Comparison of ENCODE assay signal across 10 cellular contexts in the genomic region with DNA sequence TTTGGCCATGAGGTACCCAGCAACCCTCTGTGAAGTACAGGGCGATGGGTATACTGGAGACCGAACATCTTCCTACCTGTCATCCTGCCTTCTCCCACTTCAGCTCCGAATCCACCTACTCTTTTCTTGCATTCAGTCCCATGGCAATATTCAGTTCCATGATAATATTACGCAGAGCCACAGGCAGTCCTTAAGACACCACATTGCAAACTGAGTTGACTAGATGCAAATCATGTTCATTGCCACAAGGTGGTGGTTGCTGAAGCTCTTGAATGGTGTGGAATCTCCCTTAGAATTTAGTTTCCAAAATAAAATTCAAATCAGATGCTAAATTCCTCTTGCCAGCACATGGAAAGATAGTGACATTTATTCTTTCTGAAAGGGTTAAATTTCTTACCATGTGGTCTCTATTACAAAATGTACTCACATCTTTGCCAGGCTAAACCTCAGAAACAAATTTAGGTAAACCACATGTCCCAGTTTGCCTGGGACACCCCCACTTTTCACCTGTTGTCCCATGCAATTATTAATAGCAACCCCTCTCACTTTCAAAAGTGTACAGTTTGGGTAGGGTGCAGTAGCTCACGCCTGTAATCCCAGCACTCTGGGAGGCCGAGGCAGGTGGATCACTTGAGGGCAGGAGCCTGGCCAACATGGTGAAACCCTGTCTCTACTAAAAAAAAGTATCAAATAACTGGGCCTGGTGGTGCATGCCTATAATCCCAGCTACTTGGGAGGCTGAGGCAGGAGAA. TPM values are rescaled to one million over a fixed set of nuclear protein-coding genes. Genes with fewer than 3 reads are reported as not detected.
A peak's percentile ranks its signal among the peaks of the same experiment; 100 is the strongest.
DNase-seq lines count a peak whose midpoint lies in the region; ATAC-seq, FAIRE-seq and TF ChIP-seq lines count a peak whose summit lies in the region.
"Had no signal": no experiment of that assay in that cellular context is flagged by ENCODE, and none has a peak within 500 bp of the region (broad histone marks: within the 10 kb centered on the region; RNA-seq: fewer than 3 reads in every experiment).

No MANE protein-coding gene starts in this region.

- no peak overlapping the region for H4K8ac ChIP-seq in IMR-90 (ENCODE audit: low read depth in 2 of 2, low read length in 2 of 2)

- no peak; the same call in 1 of the 2 replicates for TF ChIP-seq RAD21 in IMR-90 (IDR thresholded peaks at IDR 0.05; ENCODE audit: low read length)
- TF ChIP-seq RAD21 in neural cell (conservative IDR thresholded peaks at IDR 0.05) = no peak

- dilution Hi-C loops in IMR-90 (cut with HindIII; ENCODE audit: low sequenced_read_pairs, unreplicated experiment) = no loop called here

- no peak for TF ChIP-seq EP300 in neural cell (conservative IDR thresholded peaks at IDR 0.05; ENCODE audit: poor library complexity, severe bottlenecking)

- H2AK9ac ChIP-seq in IMR-90 (replicated peaks; ENCODE audit: low read depth, low read length, poor library complexity) = no peak overlapping the region

- H3K27me3 ChIP-seq in IMR-90 (ENCODE audit: control insufficient read depth, insufficient read depth, low read length) (peaks cover 13% of the 10 kb centered on the region), bronchial epithelial cell (ENCODE audit: control insufficient read depth, insufficient read depth, low read length) (no peaks in the 10 kb centered on the region), neural cell (ENCODE audit: insufficient read depth, low read depth, low read length) (no peaks in the 10 kb centered on the region)
- H3K27me3 ChIP-seq: suprapubic skin had no signal

- no peak overlapping the region for H2BK5ac ChIP-seq in IMR-90 (ENCODE audit: low read depth, low read length, poor library complexity, severe bottlenecking)

- H3K4me1 ChIP-seq in IMR-90 (ENCODE audit: control insufficient read depth, insufficient read depth, low read length) = no peaks in the 10 kb centered on the region

- H3K56ac ChIP-seq in IMR-90 (ENCODE audit: extremely low read depth, insufficient read depth, low read length) = no peak overlapping the region

- no peak overlapping the region for H2BK15ac ChIP-seq in IMR-90 (ENCODE audit: low read depth, low read length)

- H4K20me1 ChIP-seq in IMR-90 (ENCODE audit: insufficient read depth, low read length) = no peaks in the 10 kb centered on the region
- no peaks in the 10 kb centered on the region for H4K20me1 ChIP-seq in neural cell (ENCODE audit: insufficient read depth)

- no peak overlapping the region for H3K9ac ChIP-seq in IMR-90 (ENCODE audit: low read depth, low read length)
- no peak overlapping the region for H3K9ac ChIP-seq in neural cell (ENCODE audit: low read length)

- no peak overlapping the region for H3K23ac ChIP-seq in IMR-90 (ENCODE audit: low read depth, low read length)

- H3K4me3 ChIP-seq in IMR-90 (ENCODE audit: insufficient read depth, low read depth, low read length) (no peak overlapping the region), bronchial epithelial cell (ENCODE audit: low read depth, low read length) (no peak overlapping the region), neural cell (ENCODE audit: low read length) (no peak overlapping the region)
- H3K4me3 ChIP-seq: suprapubic skin had no signal

- H3K36me3 ChIP-seq in IMR-90 (ENCODE audit: control insufficient read depth, insufficient read depth, low read length) (no peaks in the 10 kb centered on the region), bronchial epithelial cell (ENCODE audit: control insufficient read depth, insufficient read depth, low read length) (no peaks in the 10 kb centered on the region), neural cell (ENCODE audit: insufficient read depth, low read length) (no peaks in the 10 kb centered on the region)
- H3K36me3 ChIP-seq: suprapubic skin had no signal

- H3K79me1 ChIP-seq in IMR-90 (ENCODE audit: low read depth in 1 of 2, low read length in 2 of 2) = no peaks in the 10 kb centered on the region

- no peak for ATAC-seq in IMR-90 (ENCODE audit: low read depth)

- CTCF ChIA-PET in Calu3 (lab: Charles Lee) = interaction anchor here (0.6 kb wide), 2 partner anchors 59 to 86 kb away, joined by 3 to 4 read pairs; no protein-coding TSS in a partner anchor
- CTCF ChIA-PET in IMR-90 (lab: Yijun Ruan, JAX) = interaction anchor here (1.3 kb wide), 2 partner anchors 16 to 35 kb away, joined by 3 read pairs; no protein-coding TSS in a partner anchor
- CTCF ChIA-PET in activated CD4-positive, alpha-beta memory T cell treated with anti-CD3 and anti-CD28 coated beads for 36 hours (lab: Charles Lee) = interaction anchor here (0.7 to 1.5 kb wide), 7 partner anchors 14 to 263 kb away, joined by 3 to 5 read pairs (median 4); a partner anchor contains a TSS

- H3K79me2 ChIP-seq in neural cell (replicated peaks; ENCODE audit: insufficient read depth, low read length) = peaks cover 4% of the 10 kb centered on the region

- no peaks in the 10 kb centered on the region for H3K9me3 Mint-ChIP-seq in Calu3 (ENCODE audit: low read depth, unreplicated experiment)
- no peaks in the 10 kb centered on the region for H3K9me3 Mint-ChIP-seq in activated CD4-positive, alpha-beta memory T cell treated with anti-CD3 and anti-CD28 coated beads for 36 hours
- H3K9me3 Mint-ChIP-seq: activated B cell treated with CpG ODN at 0.5 μM for 24 hours had no signal

- H3K27me3 Mint-ChIP-seq in Calu3 (ENCODE audit: unreplicated experiment) = peaks cover 20% of the 10 kb centered on the region
- no peaks in the 10 kb centered on the region for H3K27me3 Mint-ChIP-seq in activated CD4-positive, alpha-beta memory T cell treated with anti-CD3 and anti-CD28 coated beads for 36 hours

- DNase-seq in Calu3 = no peak
- DNase-seq in IMR-90 = peak; percentile 35
- DNase-seq in bronchial epithelial cell (ENCODE audit: low read depth) = no peak
- DNase-seq in activated CD4-positive, alpha-beta memory T cell treated with anti-CD3 and anti-CD28 coated beads for 36 hours = no peak
- no peak for DNase-seq in GM12892 (ENCODE audit: insufficient read length)
- no peak for DNase-seq in activated CD4-positive, alpha-beta T cell treated with anti-CD3 and anti-CD28 coated beads, Interleukin-2, amount 50 U/mL, for 48 hours
- DNase-seq: activated B cell treated with CpG ODN at 0.5 μM for 24 hours, GF-D8 had no signal

- peaks cover 7% of the 10 kb centered on the region for H3K4me1 Mint-ChIP-seq in Calu3 (ENCODE audit: low read depth, unreplicated experiment)
- H3K4me1 Mint-ChIP-seq in activated CD4-positive, alpha-beta memory T cell treated with anti-CD3 and anti-CD28 coated beads for 36 hours (ENCODE audit: low read depth) = peaks cover 22% of the 10 kb centered on the region

- H3K4me2 ChIP-seq in IMR-90 (ENCODE audit: low read depth, low read length) (no peak overlapping the region), neural cell (ENCODE audit: low read length) (no peak overlapping the region)

- H3K9me3 ChIP-seq in IMR-90 (ENCODE audit: control insufficient read depth, insufficient read depth, low read length) (no peaks in the 10 kb centered on the region), neural cell (ENCODE audit: low read length) (no peaks in the 10 kb centered on the region)
- H3K9me3 ChIP-seq: suprapubic skin had no signal

- in situ Hi-C loops in IMR-90 (cut with MboI; ENCODE audit: low sequenced_read_pairs) = loop anchor here (5.0 kb wide), 1 partner anchor 91 kb away; no protein-coding TSS in a partner anchor

- no peak overlapping the region for H2BK120ac ChIP-seq in IMR-90 (ENCODE audit: low read depth, low read length)

- no peaks in the 10 kb centered on the region for H3K9me1 ChIP-seq in IMR-90 (ENCODE audit: insufficient read depth, low read length)

- no peak overlapping the region for H2AK5ac ChIP-seq in IMR-90 (ENCODE audit: low read depth, low read length)

- H3K18ac ChIP-seq in IMR-90 (ENCODE audit: low read depth, low read length) = no peak overlapping the region

- no peak overlapping the region for H4K91ac ChIP-seq in IMR-90 (ENCODE audit: insufficient read depth, low read depth, low read length)

- H3K36me3 Mint-ChIP-seq in Calu3 (ENCODE audit: insufficient read depth, unreplicated experiment) = peaks cover 12% of the 10 kb centered on the region
- H3K36me3 Mint-ChIP-seq in activated CD4-positive, alpha-beta memory T cell treated with anti-CD3 and anti-CD28 coated beads for 36 hours = no peaks in the 10 kb centered on the region

- no peak overlapping the region for H3K27ac ChIP-seq in IMR-90 (ENCODE audit: insufficient read depth, low read length)
- H3K27ac ChIP-seq in neural cell (ENCODE audit: low read length) = no peak overlapping the region
- H3K27ac ChIP-seq: suprapubic skin had no signal

- H3K9me2 ChIP-seq in neural cell (ENCODE audit: insufficient read depth, low read length) = no peaks in the 10 kb centered on the region

- TF ChIP-seq CTCF in Calu3 (IDR thresholded peaks at IDR 0.05; ENCODE audit: unreplicated experiment) (peak; percentile 10), IMR-90 (conservative IDR thresholded peaks at IDR 0.05; ENCODE audit: low read depth, low read length) (0 out of 2 replicates have a peak, but pooled peaks have one; percentile 16), bronchial epithelial cell (IDR thresholded peaks at IDR 0.05; ENCODE audit: insufficient read depth, low read length, severe bottlenecking) (no peak), neural cell (IDR thresholded peaks at IDR 0.05; ENCODE audit: poor library complexity, severe bottlenecking) (peak; percentile 36)

- H4K5ac ChIP-seq in IMR-90 (ENCODE audit: low read depth, low read length) = no peak overlapping the region

- no peak overlapping the region for H3K14ac ChIP-seq in IMR-90 (replicated peaks; ENCODE audit: low read depth, low read length)

- H2BK20ac ChIP-seq in IMR-90 (ENCODE audit: low read depth, low read length) = no peak overlapping the region

- no peak overlapping the region for H3K4me3 Mint-ChIP-seq in Calu3 (ENCODE audit: low read depth, unreplicated experiment)
- no peak overlapping the region for H3K4me3 Mint-ChIP-seq in activated CD4-positive, alpha-beta memory T cell treated with anti-CD3 and anti-CD28 coated beads for 36 hours
- H3K4me3 Mint-ChIP-seq: activated B cell treated with CpG ODN at 0.5 μM for 24 hours had no signal

- H3K4ac ChIP-seq in IMR-90 (ENCODE audit: low read depth, low read length) = no peak overlapping the region

- H2AFZ ChIP-seq in IMR-90 (replicated peaks; ENCODE audit: low read length, poor library complexity) (no peak overlapping the region), neural cell (ENCODE audit: low read depth, low read length) (no peak overlapping the region)

- no peak overlapping the region for H3K27ac Mint-ChIP-seq in Calu3 (ENCODE audit: unreplicated experiment)
- H3K27ac Mint-ChIP-seq in activated CD4-positive, alpha-beta memory T cell treated with anti-CD3 and anti-CD28 coated beads for 36 hours = no peak overlapping the region
- H3K27ac Mint-ChIP-seq: activated B cell treated with CpG ODN at 0.5 μM for 24 hours had no signal

- peak; percentile 36 for FAIRE-seq in bronchial epithelial cell (lab: Jason Lieb, UNC)
- no peak for FAIRE-seq in GM12892 (lab: Jason Lieb, UNC)

- TF ChIP-seq POLR2A in IMR-90 (IDR thresholded peaks at IDR 0.05; ENCODE audit: low read depth, low read length) (no peak), GM12892 (IDR thresholded peaks at IDR 0.05; ENCODE audit: low read depth, low read length) (no peak)

- intact Hi-C loops in Calu3 (cut with micrococcal nuclease; ENCODE audit: unreplicated experiment) (loop anchor here (5.0 to 10.0 kb wide), 5 partner anchors 86 to 591 kb away; a partner anchor contains a TSS), IMR-90 (cut with micrococcal nuclease) (loop anchor here (5.0 kb wide), 1 partner anchor 591 kb away; no protein-coding TSS in a partner anchor)
- intact Hi-C loops in activated CD4-positive, alpha-beta memory T cell treated with anti-CD3 and anti-CD28 coated beads for 36 hours (cut with micrococcal nuclease) = no loop called here

- BruUV-seq in Calu3 (replicated peaks; lab: Mats Ljungman, UMichigan) (no TSS peak), IMR-90 (replicated peaks; lab: Mats Ljungman, UMichigan) (no TSS peak)

- peaks cover 4% of the 10 kb centered on the region for H3F3A ChIP-seq in neural cell (ENCODE audit: insufficient read depth, low read length, poor library complexity, severe bottlenecking)

- WGBS in IMR-90 (ENCODE audit: extremely low coverage in 2 of 2, insufficient read length in 1 of 2), 2 experiments = no CpG with 5 or more reads among the region's 6 CpGs

- POLR2A ChIA-PET in IMR-90 (lab: Charles Lee; ENCODE audit: unreplicated experiment) = no interaction called here
- POLR2A ChIA-PET in activated CD4-positive, alpha-beta memory T cell treated with anti-CD3 and anti-CD28 coated beads for 36 hours (lab: Charles Lee) = no interaction called here

RNA-seq across cellular contexts. Expression of a gene that starts 1.7 kb away (rescaled TPM):
- total RNA-seq in Calu3 (2022) (not detected in 2 replicates), IMR-90 (2012; rRNA removed) (not detected in 2 replicates), bronchial epithelial cell (under 0.01 TPM in 1 of 2 replicates, not detected in the other)
- polyA plus RNA-seq in IMR-90 (2012; rRNA removed) (not detected in 2 replicates), neural cell (17.4 and 40.3 TPM in 2 replicates)
- not detected in 2 replicates for polyA plus RNA-seq in IMR-90 (2012; cell fraction: cytosol; rRNA removed)
- 0.03 TPM in 1 of 2 replicates, not detected in the other for polyA plus RNA-seq in IMR-90 (2012; cell fraction: nucleus; rRNA removed; ENCODE audit: low replicate concordance)
- polyA minus RNA-seq in neural cell = 20.5 and 24.7 TPM in 2 replicates
- total RNA-seq in activated CD4-positive, alpha-beta memory T cell treated with anti-CD3 and anti-CD28 coated beads for 36 hours = under 1 TPM; 0.58 to 0.90 TPM
- 1.1 TPM for polyA plus RNA-seq in GM12892 (2012; ENCODE audit: missing spikeins)
- total RNA-seq: activated B cell treated with CpG ODN at 0.5 μM for 24 hours had no signal

RNA-seq across cellular contexts. Expression of a gene that starts 17.1 kb away (rescaled TPM):
- 12.7 and 13.2 TPM in 2 replicates for total RNA-seq in Calu3 (2022)
- total RNA-seq in IMR-90 (2012; rRNA removed) = 56.1 and 59.3 TPM in 2 replicates
- 48.1 and 60.6 TPM in 2 replicates for polyA plus RNA-seq in IMR-90 (2012; rRNA removed)
- 24.1 and 33.7 TPM in 2 replicates for polyA plus RNA-seq in IMR-90 (2012; cell fraction: cytosol; rRNA removed)
- polyA plus RNA-seq in IMR-90 (2012; cell fraction: nucleus; rRNA removed; ENCODE audit: low replicate concordance) = 22.7 and 38.2 TPM in 2 replicates
- total RNA-seq in bronchial epithelial cell = 2.9 and 3.2 TPM in 2 replicates
- polyA plus RNA-seq in neural cell = 52.8 and 65.7 TPM in 2 replicates
- polyA minus RNA-seq in neural cell = 65.6 and 85.0 TPM in 2 replicates
- total RNA-seq in activated CD4-positive, alpha-beta memory T cell treated with anti-CD3 and anti-CD28 coated beads for 36 hours = under 1 TPM; 0.10 to 0.19 TPM
- not detected for polyA plus RNA-seq in GM12892 (2012; ENCODE audit: missing spikeins)
